19 cellular contexts compared by ENCODE assay signal in genomic region chr16:24216961-24217360, GRCh38. TPM values are rescaled to one million over a fixed set of nuclear protein-coding genes. Genes with fewer than 3 reads are reported as not detected.
DNase-seq lines count a peak whose midpoint lies in the region; ATAC-seq and TF ChIP-seq lines count a peak whose summit lies in the region.
"Had no signal": no experiment of that assay in that cellular context is flagged by ENCODE, and none has a peak within 500 bp of the region (broad histone marks: within the 10 kb centered on the region; RNA-seq: fewer than 3 reads in every experiment).

No MANE protein-coding gene starts in this region.

- intact Hi-C loops in activated CD4-positive, alpha-beta T cell treated with anti-CD3 and anti-CD28 coated beads, Interleukin-2, amount 10 ng/mL, durations not matched to agents 24 days and 14 days (cut with micrococcal nuclease) = no loop called here
- intact Hi-C loops in OCI-LY7 (cut with micrococcal nuclease; ENCODE audit: unreplicated experiment) = no loop called here
- intact Hi-C loops in activated T-helper 1 cell treated with anti-CD3 and anti-CD28 coated beads, Interleukin-12 subunit alpha, Interleukin-12 subunit beta, Interleukin-2, Interleukin-4 antibody, amounts not matched to agents 30 ng/mL and 10 ng/mL and 1 ng/mL, durations not matched to agents 14 hours and 24 hours and 36 hours (cut with micrococcal nuclease) = no loop called here

- no peak for ATAC-seq in naive B cell (ENCODE audit: low read depth in 2 of 2)
- ATAC-seq: A549; CD8-positive, alpha-beta T cell; HCT116 had no signal

- no peaks in the 10 kb centered on the region for H3K36me3 ChIP-seq in OCI-LY7 (ENCODE audit: insufficient read depth, low read length)

- POLR2A ChIA-PET in OCI-LY7 (lab: Charles Lee) = no interaction called here

- no peaks in the 10 kb centered on the region for H3K27me3 Mint-ChIP-seq in activated CD4-positive, alpha-beta T cell treated with anti-CD3 and anti-CD28 coated beads, Interleukin-2, amount 10 ng/mL, durations not matched to agents 24 days and 14 days
- no peaks in the 10 kb centered on the region for H3K27me3 Mint-ChIP-seq in activated T-helper 1 cell treated with anti-CD3 and anti-CD28 coated beads, Interleukin-12 subunit alpha, Interleukin-12 subunit beta, Interleukin-2, Interleukin-4 antibody, amounts not matched to agents 30 ng/mL and 10 ng/mL and 1 ng/mL, durations not matched to agents 14 hours and 24 hours and 36 hours (ENCODE audit: insufficient read depth)
- no peaks in the 10 kb centered on the region for H3K27me3 Mint-ChIP-seq in naive B cell

- no peaks in the 10 kb centered on the region for H4K20me1 ChIP-seq in OCI-LY7 (ENCODE audit: insufficient read depth, low read length)

- CTCF ChIA-PET in OCI-LY7 (lab: Charles Lee; ENCODE audit: unreplicated experiment) = no interaction called here

- DNase-seq in activated CD4-positive, alpha-beta T cell treated with anti-CD3 and anti-CD28 coated beads, Interleukin-2, amount 10 ng/mL, durations not matched to agents 24 days and 14 days = no peak
- no peak for DNase-seq in activated CD4-positive, alpha-beta T cell treated with anti-CD3 and anti-CD28 coated beads, Interleukin-2, amount 50 U/mL, for 4 hours
- no peak for DNase-seq in OCI-LY7 (ENCODE audit: low spot score)
- DNase-seq in activated T-helper 1 cell treated with anti-CD3 and anti-CD28 coated beads, Interleukin-12 subunit alpha, Interleukin-12 subunit beta, Interleukin-2, Interleukin-4 antibody, amounts not matched to agents 30 ng/mL and 10 ng/mL and 1 ng/mL, durations not matched to agents 14 hours and 24 hours and 36 hours (ENCODE audit: low spot score) = no peak
- no peak for DNase-seq in naive B cell
- DNase-seq in CD1c-positive myeloid dendritic cell (ENCODE audit: extremely low spot score) = no peak
- no peak for DNase-seq in activated T-cell treated with anti-CD3 and anti-CD28 coated beads for 4 hours
- DNase-seq: AML-193; Calu3; CD8-positive, alpha-beta T cell; DMS79 treated with DMSO at 0.1 percent for 48 hours; GF-D8; GOT3; H7 had no signal

- H3K9me2 ChIP-seq in OCI-LY7 (ENCODE audit: insufficient read depth, low read length) = no peaks in the 10 kb centered on the region

- no peaks in the 10 kb centered on the region for H3K79me2 ChIP-seq in OCI-LY7 (ENCODE audit: insufficient read depth, low read depth, low read length)

- no peaks in the 10 kb centered on the region for H3K4me1 Mint-ChIP-seq in activated CD4-positive, alpha-beta T cell treated with anti-CD3 and anti-CD28 coated beads, Interleukin-2, amount 10 ng/mL, durations not matched to agents 24 days and 14 days
- H3K4me1 Mint-ChIP-seq in activated T-helper 1 cell treated with anti-CD3 and anti-CD28 coated beads, Interleukin-12 subunit alpha, Interleukin-12 subunit beta, Interleukin-2, Interleukin-4 antibody, amounts not matched to agents 30 ng/mL and 10 ng/mL and 1 ng/mL, durations not matched to agents 14 hours and 24 hours and 36 hours (ENCODE audit: low read depth) = no peaks in the 10 kb centered on the region
- H3K4me1 Mint-ChIP-seq in naive B cell = peaks cover 0 to 2% (median 2%) of the 10 kb centered on the region in 3 donors

- peak overlapping the region; percentile 42 for H3K27ac Mint-ChIP-seq in activated CD4-positive, alpha-beta T cell treated with anti-CD3 and anti-CD28 coated beads, Interleukin-2, amount 10 ng/mL, durations not matched to agents 24 days and 14 days
- H3K27ac Mint-ChIP-seq in activated T-helper 1 cell treated with anti-CD3 and anti-CD28 coated beads, Interleukin-12 subunit alpha, Interleukin-12 subunit beta, Interleukin-2, Interleukin-4 antibody, amounts not matched to agents 30 ng/mL and 10 ng/mL and 1 ng/mL, durations not matched to agents 14 hours and 24 hours and 36 hours = peak overlapping the region; percentile 1
- H3K27ac Mint-ChIP-seq in naive B cell = peak overlapping the region in 4 of 6 donors; percentile 1 to 85 (median 35)
- H3K27ac Mint-ChIP-seq: CD8-positive, alpha-beta T cell had no signal

- H3K4me2 ChIP-seq in OCI-LY7 (ENCODE audit: low read length) = no peak overlapping the region
- H3K4me2 ChIP-seq: A549 had no signal

- peaks cover 4% of the 10 kb centered on the region for H3K9me3 Mint-ChIP-seq in activated CD4-positive, alpha-beta T cell treated with anti-CD3 and anti-CD28 coated beads, Interleukin-2, amount 10 ng/mL, durations not matched to agents 24 days and 14 days
- H3K9me3 Mint-ChIP-seq in activated T-helper 1 cell treated with anti-CD3 and anti-CD28 coated beads, Interleukin-12 subunit alpha, Interleukin-12 subunit beta, Interleukin-2, Interleukin-4 antibody, amounts not matched to agents 30 ng/mL and 10 ng/mL and 1 ng/mL, durations not matched to agents 14 hours and 24 hours and 36 hours = no peaks in the 10 kb centered on the region
- H3K9me3 Mint-ChIP-seq in naive B cell = peaks cover 0 to 5% (median 2%) of the 10 kb centered on the region in 7 donors

- no peak overlapping the region for H2AFZ ChIP-seq in OCI-LY7 (ENCODE audit: low read length)

- H3K27ac ChIP-seq in OCI-LY7 (ENCODE audit: low read depth, low read length, poor library complexity, severe bottlenecking) = no peak overlapping the region
- H3K27ac ChIP-seq: 22Rv1, A549, C4-2B had no signal

- H3K36me3 Mint-ChIP-seq in activated CD4-positive, alpha-beta T cell treated with anti-CD3 and anti-CD28 coated beads, Interleukin-2, amount 10 ng/mL, durations not matched to agents 24 days and 14 days (ENCODE audit: low read depth) = peaks cover 19% of the 10 kb centered on the region
- peaks cover 16% of the 10 kb centered on the region for H3K36me3 Mint-ChIP-seq in activated T-helper 1 cell treated with anti-CD3 and anti-CD28 coated beads, Interleukin-12 subunit alpha, Interleukin-12 subunit beta, Interleukin-2, Interleukin-4 antibody, amounts not matched to agents 30 ng/mL and 10 ng/mL and 1 ng/mL, durations not matched to agents 14 hours and 24 hours and 36 hours (ENCODE audit: low read depth)
- H3K36me3 Mint-ChIP-seq in naive B cell = peaks cover 29% of the 10 kb centered on the region in 2 donors

- no peak overlapping the region for H3K4me3 Mint-ChIP-seq in activated CD4-positive, alpha-beta T cell treated with anti-CD3 and anti-CD28 coated beads, Interleukin-2, amount 10 ng/mL, durations not matched to agents 24 days and 14 days
- H3K4me3 Mint-ChIP-seq in activated T-helper 1 cell treated with anti-CD3 and anti-CD28 coated beads, Interleukin-12 subunit alpha, Interleukin-12 subunit beta, Interleukin-2, Interleukin-4 antibody, amounts not matched to agents 30 ng/mL and 10 ng/mL and 1 ng/mL, durations not matched to agents 14 hours and 24 hours and 36 hours = no peak overlapping the region
- peak overlapping the region in 1 of 8 donors; percentile 4 for H3K4me3 Mint-ChIP-seq in naive B cell
- H3K4me3 Mint-ChIP-seq: CD8-positive, alpha-beta T cell had no signal

- H3K9me3 ChIP-seq in OCI-LY7 (ENCODE audit: low read length) = no peaks in the 10 kb centered on the region
- H3K9me3 ChIP-seq: A549 had no signal

- no peak for TF ChIP-seq CTCF in OCI-LY7 (conservative IDR thresholded peaks at IDR 0.05; ENCODE audit: low read length)

- BruUV-seq in OCI-LY7 (replicated peaks; lab: Mats Ljungman, UMichigan) = TSS peak; percentile 31

- H3K4me3 ChIP-seq in OCI-LY7 (ENCODE audit: low read depth, low read length, poor library complexity, severe bottlenecking) = no peak overlapping the region
- H3K4me3 ChIP-seq: A549 had no signal

- H3K4me1 ChIP-seq in OCI-LY7 (ENCODE audit: insufficient read depth, low read length, poor library complexity, severe bottlenecking) = no peaks in the 10 kb centered on the region
- H3K4me1 ChIP-seq: A549 had no signal

RNA-seq across cellular contexts. Expression of gene CACNG3, which starts 39.2 kb away (rescaled TPM):
- total RNA-seq in activated CD4-positive, alpha-beta T cell treated with anti-CD3 and anti-CD28 coated beads, Interleukin-2, amount 10 ng/mL, durations not matched to agents 24 days and 14 days = not detected in 2 replicates
- total RNA-seq in OCI-LY7 (2014; rRNA removed; shearing (Covaris generic)) = 0.06 TPM in 1 of 2 replicates, not detected in the other
- total RNA-seq in OCI-LY7 (2022) = not detected in 2 replicates
- total RNA-seq in activated T-helper 1 cell treated with anti-CD3 and anti-CD28 coated beads, Interleukin-12 subunit alpha, Interleukin-12 subunit beta, Interleukin-2, Interleukin-4 antibody, amounts not matched to agents 30 ng/mL and 10 ng/mL and 1 ng/mL, durations not matched to agents 14 hours and 24 hours and 36 hours = not detected in 2 replicates
- not detected for polyA plus RNA-seq in naive B cell (ENCODE audit: low read depth in 6 of 6)
- total RNA-seq: Calu3; CD8-positive, alpha-beta T cell; H7 had no signal
- polyA plus RNA-seq: A549, BJ had no signal
